Comparison of ENCODE assay signal across 10 cellular contexts in the genomic region with DNA sequence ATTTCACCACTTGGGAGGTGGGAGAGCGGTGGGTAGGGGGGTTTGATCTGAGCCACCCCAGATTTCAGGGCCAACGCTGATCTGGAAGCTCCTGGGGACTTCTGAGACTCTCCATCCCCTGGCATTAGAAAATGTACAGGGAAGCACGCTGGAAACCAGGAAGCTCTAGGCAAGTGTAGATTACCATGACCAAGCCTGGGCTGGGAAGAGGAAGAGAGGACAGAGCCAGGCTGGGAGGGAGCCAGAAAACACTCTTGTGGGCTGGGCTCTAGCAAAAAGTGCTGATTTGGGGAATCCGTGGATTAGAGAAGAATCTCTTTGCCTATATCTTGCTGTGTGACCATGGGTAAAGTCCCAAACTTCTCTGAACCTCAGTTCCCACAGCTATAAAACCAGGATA.
DNase-seq lines count a peak whose midpoint lies in the region; ATAC-seq, FAIRE-seq and TF ChIP-seq lines count a peak whose summit lies in the region.
"Had no signal": no experiment of that assay in that cellular context is flagged by ENCODE, and none has a peak within 500 bp of the region (broad histone marks: within the 10 kb centered on the region; RNA-seq: fewer than 3 reads in every experiment).

No MANE protein-coding gene starts in this region.

- peaks cover 0 to 18% (median 14%) of the 10 kb centered on the region in 4 donors for H3K4me1 ChIP-seq in sigmoid colon

- H3K9ac ChIP-seq in SK-N-MC (ENCODE audit: insufficient read length): no peak overlapping the region

- H3K9me3 Mint-ChIP-seq in activated CD4-positive, alpha-beta T cell treated with anti-CD3 and anti-CD28 coated beads, Interleukin-2, amount 10 ng/mL, durations not matched to agents 24 days and 14 days: no peaks in the 10 kb centered on the region

- no peaks in the 10 kb centered on the region for H3K27me3 ChIP-seq in sigmoid colon

- H3K4me1 Mint-ChIP-seq in activated CD4-positive, alpha-beta T cell treated with anti-CD3 and anti-CD28 coated beads, Interleukin-2, amount 10 ng/mL, durations not matched to agents 24 days and 14 days: no peaks in the 10 kb centered on the region
- H3K4me1 Mint-ChIP-seq: memory B cell had no signal

- 48 to 63% methylated on average over 4 of the region's 4 CpGs for WGBS in sigmoid colon, 2 donors

- no peak for TF ChIP-seq POLR2A in sigmoid colon (IDR thresholded peaks at IDR 0.05)

- H3K27me3 Mint-ChIP-seq in activated CD4-positive, alpha-beta T cell treated with anti-CD3 and anti-CD28 coated beads, Interleukin-2, amount 10 ng/mL, durations not matched to agents 24 days and 14 days: peaks cover 3% of the 10 kb centered on the region
- H3K27me3 Mint-ChIP-seq: memory B cell had no signal

- no peaks in the 10 kb centered on the region for H3K36me3 Mint-ChIP-seq in activated CD4-positive, alpha-beta T cell treated with anti-CD3 and anti-CD28 coated beads, Interleukin-2, amount 10 ng/mL, durations not matched to agents 24 days and 14 days (ENCODE audit: low read depth)
- H3K36me3 Mint-ChIP-seq: memory B cell had no signal

- FAIRE-seq in frontal cortex (lab: Jason Lieb, UNC): no peak

- H3K36me3 ChIP-seq in SK-N-MC (ENCODE audit: insufficient read depth, low read length) (no peaks in the 10 kb centered on the region), sigmoid colon (no peaks in the 10 kb centered on the region)

- no peak overlapping the region for H3K4me3 ChIP-seq in SK-N-MC
- H3K4me3 ChIP-seq in sigmoid colon: no peak overlapping the region

- TF ChIP-seq CTCF in sigmoid colon (IDR thresholded peaks at IDR 0.05): no peak

- H3K4me3 Mint-ChIP-seq in activated CD4-positive, alpha-beta T cell treated with anti-CD3 and anti-CD28 coated beads, Interleukin-2, amount 10 ng/mL, durations not matched to agents 24 days and 14 days: no peak overlapping the region
- H3K4me3 Mint-ChIP-seq: memory B cell had no signal

- ATAC-seq in left cardiac atrium (peak; percentile 54 to 73), HG02642 (IDR thresholded peaks at IDR 0.05; ENCODE audit: poor library complexity, unreplicated experiment) (no peak)

- no peak for TF ChIP-seq EP300 in sigmoid colon (IDR thresholded peaks at IDR 0.05)

- H3K27ac ChIP-seq in SK-N-MC (no peak overlapping the region), sigmoid colon (peak overlapping the region; percentile 44 to 75 (median 57))

- H3K27ac Mint-ChIP-seq in activated CD4-positive, alpha-beta T cell treated with anti-CD3 and anti-CD28 coated beads, Interleukin-2, amount 10 ng/mL, durations not matched to agents 24 days and 14 days: no peak overlapping the region
- H3K27ac Mint-ChIP-seq: memory B cell had no signal

- H3K9me3 ChIP-seq in SK-N-MC (ENCODE audit: low read depth, low read length) (no peaks in the 10 kb centered on the region), sigmoid colon (no peaks in the 10 kb centered on the region)

- peak; percentile 71 for DNase-seq in EH (ENCODE audit: low read depth)
- DNase-seq in SK-N-MC (ENCODE audit: low read depth, low spot score): peak; percentile 2
- peak; percentile 64 for DNase-seq in left cardiac atrium
- DNase-seq in sigmoid colon: peak; percentile 74
- DNase-seq in frontal cortex (ENCODE audit: low spot score in 2 of 2): no peak
- DNase-seq in activated CD4-positive, alpha-beta T cell treated with anti-CD3 and anti-CD28 coated beads, Interleukin-2, amount 10 ng/mL, durations not matched to agents 24 days and 14 days: no peak
- DNase-seq in germinal center (ENCODE audit: low spot score): no peak
- DNase-seq: NCI-H524 treated with DMSO at 0.1 percent for 48 hours had no signal

- intact Hi-C loops in left cardiac atrium (cut with DNase I) (no loop called here), sigmoid colon (cut with DNase I) (loop anchor here (10.0 kb wide), 1 partner anchor 160 kb away; no protein-coding TSS in a partner anchor)
- intact Hi-C loops in activated CD4-positive, alpha-beta T cell treated with anti-CD3 and anti-CD28 coated beads, Interleukin-2, amount 10 ng/mL, durations not matched to agents 24 days and 14 days (cut with micrococcal nuclease): no loop called here

Comparison
In these comparisons a context has a peak if more than half of its experiments do, and no peak if none do; other contexts are left out.
1. DNase-seq: peak in EH (single experiment), SK-N-MC (single experiment), left cardiac atrium (single experiment) and sigmoid colon (single experiment); none in frontal cortex (0 of 2), activated CD4-positive, alpha-beta T cell treated with anti-CD3 and anti-CD28 coated beads, Interleukin-2, amount 10 ng/mL, durations not matched to agents 24 days and 14 days (single experiment) and germinal center (single experiment).